Comparison of ENCODE assay signal across 1 cellular context in the genomic region with DNA sequence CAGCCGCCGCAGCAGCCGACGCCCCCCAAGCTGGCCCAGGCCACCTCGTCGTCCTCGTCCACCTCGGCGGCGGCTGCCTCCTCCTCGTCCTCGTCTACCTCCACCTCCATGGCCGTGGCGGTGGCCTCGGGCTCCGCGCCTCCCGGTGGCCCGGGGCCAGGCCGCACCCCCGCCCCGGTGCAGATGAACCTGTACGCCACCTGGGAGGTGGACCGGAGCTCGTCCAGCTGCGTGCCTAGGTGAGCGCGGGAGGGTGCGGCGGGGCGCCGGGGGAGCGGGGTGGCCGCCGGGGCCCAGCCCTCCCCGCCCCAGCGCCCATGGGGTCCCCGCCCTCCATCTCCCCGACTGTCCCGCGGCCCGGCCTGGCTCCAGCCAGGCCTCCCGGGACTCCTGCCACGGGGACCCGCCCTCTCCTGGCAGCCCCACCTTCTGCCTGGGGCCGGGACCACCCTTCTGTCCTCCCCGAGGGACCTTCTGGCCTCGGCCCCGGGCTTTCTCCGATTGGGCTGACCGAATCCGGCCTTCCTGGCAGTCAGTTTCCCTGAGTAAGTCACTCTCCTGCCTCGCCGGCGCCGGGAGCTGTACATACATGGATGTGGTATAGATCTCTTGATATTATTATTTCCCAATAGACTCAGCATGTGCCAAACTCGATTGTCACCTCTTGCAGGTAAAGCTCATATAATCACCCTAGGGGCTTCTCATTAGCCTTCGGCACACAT.
TF ChIP-seq lines count a peak whose summit lies in the region.

No MANE protein-coding gene starts in this region.

TF ChIP-seq in Ishikawa, 13 proteins besides CTCF, POLR2A, EP300 and RAD21 (continued from another document):
- TF ChIP-seq, protein P1, sequence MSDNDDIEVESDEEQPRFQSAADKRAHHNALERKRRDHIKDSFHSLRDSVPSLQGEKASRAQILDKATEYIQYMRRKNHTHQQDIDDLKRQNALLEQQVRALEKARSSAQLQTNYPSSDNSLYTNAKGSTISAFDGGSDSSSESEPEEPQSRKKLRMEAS (IDR thresholded peaks at IDR 0.05): peak; percentile 76
- TF ChIP-seq NFIC (IDR thresholded peaks at IDR 0.05) (no peak), YY1 (IDR thresholded peaks at IDR 0.05; ENCODE audit: low read depth) (no peak), EGR1 (IDR thresholded peaks at IDR 0.05) (no peak), TAF1 (IDR thresholded peaks at IDR 0.05; ENCODE audit: low read depth) (peak; percentile 31; the same call in 1 of the 2 replicates), ZBTB7A (IDR thresholded peaks at IDR 0.05; ENCODE audit: low read depth) (peak; percentile 40), FOXM1 (IDR thresholded peaks at IDR 0.05; ENCODE audit: borderline replicate concordance, low read depth) (no peak), CEBPB (IDR thresholded peaks at IDR 0.05) (no peak), TEAD4 (IDR thresholded peaks at IDR 0.05) (no peak)
TF ChIP-seq in Ishikawa: peak in this region for 3.
